In the genomic region with DNA sequence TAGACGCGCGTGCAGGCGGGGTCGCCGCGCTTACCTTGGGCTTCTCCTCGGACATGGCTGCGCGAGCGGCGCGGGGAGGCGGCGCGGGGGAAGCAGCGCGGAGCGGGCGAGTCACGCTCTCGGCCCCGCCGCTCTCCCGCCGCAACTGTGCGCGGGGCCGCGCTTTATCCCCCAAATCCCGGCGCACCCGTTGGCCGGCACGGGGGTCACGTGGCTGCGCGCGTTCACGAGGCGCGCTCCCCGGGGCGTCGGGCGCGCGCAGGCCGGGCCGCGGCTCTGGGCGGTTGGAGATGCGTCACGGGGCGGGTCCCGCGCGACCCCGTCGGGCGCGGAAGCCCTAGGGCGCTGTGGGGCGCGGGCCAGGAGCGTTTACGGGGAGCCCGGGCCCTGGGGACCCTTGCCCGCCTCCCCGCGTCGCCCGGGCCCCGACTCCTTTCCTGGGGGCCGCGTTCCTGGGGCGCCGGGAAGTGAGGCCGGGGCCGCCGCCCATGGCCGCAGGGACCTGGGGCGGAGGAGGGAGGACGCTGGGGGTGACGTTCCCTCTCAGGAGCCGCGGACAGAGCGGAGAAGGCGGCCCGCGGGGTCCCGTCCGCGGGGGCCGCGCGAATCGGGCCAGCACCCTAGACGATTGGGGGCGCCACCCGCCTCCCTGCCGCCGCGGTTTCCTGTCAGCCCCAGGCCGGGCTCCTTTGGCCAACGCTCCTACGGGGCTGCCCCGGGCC, we compare ENCODE assay signal across 8 cellular contexts. TPM values are rescaled to one million over a fixed set of nuclear protein-coding genes. Genes with fewer than 3 reads are reported as not detected.
DNase-seq lines count a peak whose midpoint lies in the region; ATAC-seq and TF ChIP-seq lines count a peak whose summit lies in the region.

A gene (minus strand): TSS at position 149 of the 722 bp plus-strand sequence. CDS start 94 bp downstream, at position 55.

- intact Hi-C loops in A673 (cut with micrococcal nuclease; ENCODE audit: unreplicated experiment) (no loop called here), dorsolateral prefrontal cortex (cut with DNase I) (loop anchor here (5.0 kb wide), 1 partner anchor 54 kb away; a partner anchor contains a TSS), right lobe of liver (cut with DNase I) (loop anchor here in 1 of 2 donors (10.0 kb wide), 1 partner anchor 117 kb away; no protein-coding TSS in a partner anchor)

- peaks cover 21% of the 10 kb centered on the region for H3K4me1 ChIP-seq in A673 (ENCODE audit: insufficient read depth, low read length, poor library complexity, severe bottlenecking)
- peaks cover 0 to 8% (median 2%) of the 10 kb centered on the region in 4 donors for H3K4me1 ChIP-seq in right lobe of liver

- WGBS in right lobe of liver (ENCODE audit: insufficient coverage, low coverage, low lambda C conversion rate, missing lambda C conversion rate): no CpG with 5 or more reads among the region's 108 CpGs

- 0 out of 2 replicates have a peak, but pooled peaks have one; percentile 11 for TF ChIP-seq CTCF in A673 (conservative IDR thresholded peaks at IDR 0.05; ENCODE audit: low read depth, low read length)
- TF ChIP-seq CTCF in dorsolateral prefrontal cortex (IDR thresholded peaks at IDR 0.05 in 54 of 56, conservative IDR thresholded peaks at IDR 0.05 in 2 of 56; ENCODE audit: low read depth in 1 of 56, partially characterized antibody in 56 of 56): peak in 11 of 56 donors; percentile 4 to 39 (median 16)
- no peak for TF ChIP-seq CTCF in right lobe of liver (IDR thresholded peaks at IDR 0.05)

- H3K4me3 ChIP-seq in A673 (ENCODE audit: low read depth, low read length, poor library complexity, severe bottlenecking) (peak within 1 kb of the TSS; percentile 68), dorsolateral prefrontal cortex (peak within 1 kb of the TSS; percentile 57 to 88 (median 79)), right lobe of liver (peak within 1 kb of the TSS; percentile 63 to 67 (median 65))

- H3K27me3 ChIP-seq in A673 (replicated peaks; ENCODE audit: insufficient read depth, low read depth, low read length, poor library complexity) (no peaks in the 10 kb centered on the region), dorsolateral prefrontal cortex (no peaks in the 10 kb centered on the region), right lobe of liver (no peaks in the 10 kb centered on the region)

- TF ChIP-seq POLR2A in GM18505 (IDR thresholded peaks at IDR 0.05; ENCODE audit: borderline replicate concordance, extremely low read depth, insufficient read depth, insufficient read length) (peak; percentile 79), right lobe of liver (IDR thresholded peaks at IDR 0.05) (peak; percentile 93)

- DNase-seq in A673 (ENCODE audit: low spot score) (peak; percentile 89), NCI-H446 (lab: John Stamatoyannopoulos, UW) (peak; percentile 58 to 91), dorsolateral prefrontal cortex (peak in 8 of 10 donors; percentile 61 to 88 (median 72)), right lobe of liver (peak; percentile 81 to 85 (median 83))
- peak; percentile 79 to 82 for DNase-seq in activated CD4-positive, alpha-beta T cell treated with anti-CD3 and anti-CD28 coated beads, Interleukin-2, amount 50 U/mL, for 48 hours
- DNase-seq in stimulated activated CD4-positive, alpha-beta T cell treated with anti-CD3 and anti-CD28 coated beads, Interleukin-4, amount 100 ng/mL, for 1 hour: peak; percentile 83

- POLR2A ChIA-PET in A673 (lab: Charles Lee; ENCODE audit: low non-redundant PET): no interaction called here

- CTCF ChIA-PET in A673 (lab: Charles Lee): interaction anchor here (0.5 to 0.6 kb wide), 2 partner anchors 149 to 320 kb away, joined by 3 to 4 read pairs; no protein-coding TSS in a partner anchor

- H3K27ac ChIP-seq in A673 (ENCODE audit: low read depth, low read length, poor library complexity, severe bottlenecking): peak within 1 kb of the TSS; percentile 90
- peak within 1 kb of the TSS in 57 of 59 donors; percentile 31 to 97 (median 86) for H3K27ac ChIP-seq in dorsolateral prefrontal cortex
- H3K27ac ChIP-seq in right lobe of liver: peak within 1 kb of the TSS; percentile 59 to 78 (median 71)

- ATAC-seq in GM18505 (IDR thresholded peaks at IDR 0.05; ENCODE audit: unreplicated experiment) (peak; percentile 55), HG02973 (IDR thresholded peaks at IDR 0.05; ENCODE audit: unreplicated experiment) (peak; percentile 52), right lobe of liver (peak; percentile 60 to 82 (median 62))

- peaks cover 8% of the 10 kb centered on the region for H3K36me3 ChIP-seq in A673 (ENCODE audit: insufficient read depth, low read length, poor library complexity, severe bottlenecking)
- H3K36me3 ChIP-seq in right lobe of liver: peaks cover 0 to 2% (median 0%) of the 10 kb centered on the region in 4 donors

- H3K9me3 ChIP-seq in A673 (ENCODE audit: low read depth, low read length, poor library complexity, severe bottlenecking): peaks cover 26% of the 10 kb centered on the region
- peaks cover 0 to 3% (median 0%) of the 10 kb centered on the region in 4 donors for H3K9me3 ChIP-seq in right lobe of liver

- no TSS peak for BruUV-seq in A673 (replicated peaks; lab: Mats Ljungman, UMichigan)

RNA-seq across cellular contexts. Expression of the gene that starts here (rescaled TPM):
- total RNA-seq in A673 (2021) (124 and 132 TPM in 2 replicates), dorsolateral prefrontal cortex (100 to 1,000 TPM in 16 of 120 experiments, 10 to 100 TPM in 104; 44.1 to 127 (median 83.9) TPM), right lobe of liver (10 to 100 TPM; 33.4 to 41.2 (median 36.6) TPM)

Comparison
In these comparisons a context has a peak if more than half of its experiments do, and no peak if none do; other contexts are left out.
1. Peak in every context shown above with its lines: DNase-seq, ATAC-seq, H3K4me3 ChIP-seq and H3K27ac ChIP-seq.